ENCODE assay signal across 20 cellular contexts in the genomic region with DNA sequence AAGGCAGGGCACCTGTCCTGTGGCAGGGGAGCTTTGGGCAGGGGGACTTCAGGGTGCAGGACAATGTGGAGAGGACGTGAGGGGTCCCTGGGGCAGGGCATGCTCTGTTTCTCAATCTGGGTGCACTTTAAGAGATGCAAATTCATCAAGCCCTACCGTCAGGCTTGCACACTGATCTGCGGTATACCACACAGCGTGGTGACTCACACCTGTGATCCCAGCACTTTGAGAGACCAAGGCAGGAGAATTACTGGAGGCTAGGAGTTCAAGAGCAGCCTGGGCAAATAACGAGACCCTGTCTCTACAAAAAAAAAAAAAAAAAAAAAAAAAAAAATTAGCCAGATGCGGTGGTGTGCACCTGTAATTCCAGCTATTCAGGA. TPM values are rescaled to one million over a fixed set of nuclear protein-coding genes. Genes with fewer than 3 reads are reported as not detected.
"Had no signal": no experiment of that assay in that cellular context is flagged by ENCODE, and none has a peak within 500 bp of the region (broad histone marks: within the 10 kb centered on the region; RNA-seq: fewer than 3 reads in every experiment).

No MANE protein-coding gene starts in this region.

- FAIRE-seq: endothelial cell of umbilical vein, pancreas had no signal

- H3K36me3 Mint-ChIP-seq: activated naive CD4-positive, alpha-beta T cell treated with anti-CD3 and anti-CD28 coated beads, Interleukin-2, amount 50 U/mL, for 24 hours; brain; natural killer cell had no signal

- H3K4me3 ChIP-seq: pancreas, psoas muscle, right atrium auricular region, tibial artery had no signal

- H3K4me1 Mint-ChIP-seq: immature natural killer cell, natural killer cell, T-helper 17 cell had no signal

- DNase-seq: caudate nucleus; effector memory CD4-positive, alpha-beta T cell; foreskin melanocyte; immature natural killer cell; midbrain; SW 1271 had no signal

- ATAC-seq: activated T-cell treated with anti-CD3 and anti-CD28 coated beads, Interleukin-2, amount 50 U/mL, for 4 hours; esophagus mucosa; natural killer cell; pancreas; T-helper 17 cell had no signal

- H3K9me3 Mint-ChIP-seq: activated naive CD4-positive, alpha-beta T cell treated with anti-CD3 and anti-CD28 coated beads, Interleukin-2, amount 50 U/mL, for 24 hours; natural killer cell had no signal

- H3K27ac Mint-ChIP-seq: activated naive CD4-positive, alpha-beta T cell treated with anti-CD3 and anti-CD28 coated beads, Interleukin-2, amount 50 U/mL, for 24 hours; brain; dendritic cell treated with granulocyte-macrophage colony-stimulating factor and Interleukin-4, amounts not matched to agents 40 ng/mL and 50 ng/mL, for 4 days; immature natural killer cell; natural killer cell; stimulated activated naive CD8-positive, alpha-beta T cell treated with anti-CD3 and anti-CD28 coated beads, Interleukin-15, Interleukin-2, amounts not matched to agents 100 ng/mL and 50 ng/mL, for 24 hours; T-helper 17 cell had no signal

- H3K27me3 ChIP-seq: pancreas, right atrium auricular region, tibial artery had no signal

- H3K36me3 ChIP-seq: neutrophil, pancreas, right atrium auricular region had no signal

- H3K4me3 Mint-ChIP-seq: activated naive CD4-positive, alpha-beta T cell treated with anti-CD3 and anti-CD28 coated beads, Interleukin-2, amount 50 U/mL, for 24 hours; activated T-cell treated with anti-CD3 and anti-CD28 coated beads, Interleukin-2, amount 50 U/mL, for 4 hours; brain; dendritic cell treated with granulocyte-macrophage colony-stimulating factor and Interleukin-4, amounts not matched to agents 40 ng/mL and 50 ng/mL, for 4 days; immature natural killer cell; natural killer cell; stimulated activated naive CD8-positive, alpha-beta T cell treated with anti-CD3 and anti-CD28 coated beads, Interleukin-15, Interleukin-2, amounts not matched to agents 100 ng/mL and 50 ng/mL, for 24 hours; T-helper 17 cell had no signal

- H3K9me3 ChIP-seq: pancreas had no signal

- H3K4me1 ChIP-seq: psoas muscle, right atrium auricular region, tibial artery had no signal

- H3K27ac ChIP-seq: neutrophil, pancreas, psoas muscle, right atrium auricular region, tibial artery had no signal

RNA-seq across cellular contexts. Expression of a gene that starts 10.2 kb away (rescaled TPM):
- polyA plus RNA-seq: immature natural killer cell had no signal
